In the genomic region with DNA sequence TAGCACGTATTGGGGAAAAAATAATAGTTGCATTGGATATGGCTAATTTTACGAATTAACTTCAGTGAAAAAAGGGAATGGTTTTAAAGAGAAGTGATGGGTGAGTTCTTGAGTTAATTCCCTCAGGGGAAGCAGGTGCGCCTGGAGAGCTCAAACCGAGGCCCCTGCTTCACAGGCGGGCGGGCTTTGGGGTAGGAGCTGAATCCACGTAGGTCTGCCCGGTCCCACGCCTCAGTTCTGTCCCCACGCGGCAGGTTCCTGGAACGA, we compare ENCODE assay signal across 1 cellular context.
TF ChIP-seq lines count a peak whose summit lies in the region.

No MANE protein-coding gene starts in this region.

TF ChIP-seq in HepG2, 621 proteins besides CTCF, POLR2A, EP300 and RAD21 (continued from another document):
- TF ChIP-seq, protein P1, sequence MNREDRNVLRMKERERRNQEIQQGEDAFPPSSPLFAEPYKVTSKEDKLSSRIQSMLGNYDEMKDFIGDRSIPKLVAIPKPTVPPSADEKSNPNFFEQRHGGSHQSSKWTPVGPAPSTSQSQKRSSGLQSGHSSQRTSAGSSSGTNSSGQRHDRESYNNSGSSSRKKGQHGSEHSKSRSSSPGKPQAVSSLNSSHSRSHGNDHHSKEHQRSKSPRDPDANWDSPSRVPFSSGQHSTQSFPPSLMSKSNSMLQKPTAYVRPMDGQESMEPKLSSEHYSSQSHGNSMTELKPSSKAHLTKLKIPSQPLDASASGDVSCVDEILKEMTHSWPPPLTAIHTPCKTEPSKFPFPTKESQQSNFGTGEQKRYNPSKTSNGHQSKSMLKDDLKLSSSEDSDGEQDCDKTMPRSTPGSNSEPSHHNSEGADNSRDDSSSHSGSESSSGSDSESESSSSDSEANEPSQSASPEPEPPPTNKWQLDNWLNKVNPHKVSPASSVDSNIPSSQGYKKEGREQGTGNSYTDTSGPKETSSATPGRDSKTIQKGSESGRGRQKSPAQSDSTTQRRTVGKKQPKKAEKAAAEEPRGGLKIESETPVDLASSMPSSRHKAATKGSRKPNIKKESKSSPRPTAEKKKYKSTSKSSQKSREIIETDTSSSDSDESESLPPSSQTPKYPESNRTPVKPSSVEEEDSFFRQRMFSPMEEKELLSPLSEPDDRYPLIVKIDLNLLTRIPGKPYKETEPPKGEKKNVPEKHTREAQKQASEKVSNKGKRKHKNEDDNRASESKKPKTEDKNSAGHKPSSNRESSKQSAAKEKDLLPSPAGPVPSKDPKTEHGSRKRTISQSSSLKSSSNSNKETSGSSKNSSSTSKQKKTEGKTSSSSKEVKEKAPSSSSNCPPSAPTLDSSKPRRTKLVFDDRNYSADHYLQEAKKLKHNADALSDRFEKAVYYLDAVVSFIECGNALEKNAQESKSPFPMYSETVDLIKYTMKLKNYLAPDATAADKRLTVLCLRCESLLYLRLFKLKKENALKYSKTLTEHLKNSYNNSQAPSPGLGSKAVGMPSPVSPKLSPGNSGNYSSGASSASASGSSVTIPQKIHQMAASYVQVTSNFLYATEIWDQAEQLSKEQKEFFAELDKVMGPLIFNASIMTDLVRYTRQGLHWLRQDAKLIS (CRISPR knock-in tag; IDR thresholded peaks at IDR 0.05), result no peak
- TF ChIP-seq RFXANK (CRISPR knock-in tag; IDR thresholded peaks at IDR 0.05) (no peak), ZNF224 (CRISPR knock-in tag; IDR thresholded peaks at IDR 0.05) (0 out of 2 replicates have a peak, but pooled peaks have one; percentile 19), ZEB1 (IDR thresholded peaks at IDR 0.05; ENCODE audit: insufficient replicate concordance, low read depth) (no peak), ZBTB49 (CRISPR knock-in tag; IDR thresholded peaks at IDR 0.05; ENCODE audit: borderline replicate concordance) (no peak), SNRNP70 (IDR thresholded peaks at IDR 0.05; ENCODE audit: low read depth, low read length) (no peak), JDP2 (CRISPR knock-in tag; IDR thresholded peaks at IDR 0.05; ENCODE audit: borderline replicate concordance) (no peak), CHD2 (IDR thresholded peaks at IDR 0.05; ENCODE audit: low read depth, low read length) (no peak), SALL2 (CRISPR knock-in tag; IDR thresholded peaks at IDR 0.05) (no peak), ZNF296 (CRISPR knock-in tag; conservative IDR thresholded peaks at IDR 0.05) (no peak), MAFF (IDR thresholded peaks at IDR 0.05; ENCODE audit: low read depth, low read length) (no peak), SMARCE1 (IDR thresholded peaks at IDR 0.05; ENCODE audit: borderline replicate concordance) (no peak), RFX3 (CRISPR knock-in tag; IDR thresholded peaks at IDR 0.05) (no peak), IKZF5 (CRISPR knock-in tag; IDR thresholded peaks at IDR 0.05) (0 out of 2 replicates have a peak, but pooled peaks have one; percentile 31), FOXP4 (CRISPR knock-in tag; IDR thresholded peaks at IDR 0.05) (no peak), ZNF558 (CRISPR knock-in tag; IDR thresholded peaks at IDR 0.05; ENCODE audit: borderline replicate concordance) (no peak), ZNF263 (CRISPR knock-in tag; IDR thresholded peaks at IDR 0.05) (no peak), U2AF1 (optimal IDR thresholded peaks at IDR 0.05; ENCODE audit: low read depth, low read length) (no peak), ZNF343 (CRISPR knock-in tag; IDR thresholded peaks at IDR 0.05) (no peak), SNAPC2 (CRISPR knock-in tag; IDR thresholded peaks at IDR 0.05) (no peak), PITX1 (CRISPR knock-in tag; IDR thresholded peaks at IDR 0.05) (no peak), ZNF616 (CRISPR knock-in tag; IDR thresholded peaks at IDR 0.05; ENCODE audit: low read depth) (no peak), ZNF713 (CRISPR knock-in tag; IDR thresholded peaks at IDR 0.05) (no peak), TBP (CRISPR knock-in tag; IDR thresholded peaks at IDR 0.05) (no peak), ZKSCAN8 (CRISPR knock-in tag; IDR thresholded peaks at IDR 0.05; ENCODE audit: borderline replicate concordance) (no peak), ZBTB7B (CRISPR knock-in tag; IDR thresholded peaks at IDR 0.05) (no peak), ZNF160 (CRISPR knock-in tag; IDR thresholded peaks at IDR 0.05) (no peak), U2AF2 (IDR thresholded peaks at IDR 0.05; ENCODE audit: low read depth, low read length) (no peak), FOXC1 (CRISPR knock-in tag; IDR thresholded peaks at IDR 0.05; ENCODE audit: borderline replicate concordance) (peak; percentile 60; the same call in 1 of the 2 replicates), ZNF136 (CRISPR knock-in tag; IDR thresholded peaks at IDR 0.05; ENCODE audit: low read depth) (0 out of 2 replicates have a peak, but pooled peaks have one; percentile 28)
- TF ChIP-seq, protein P2, sequence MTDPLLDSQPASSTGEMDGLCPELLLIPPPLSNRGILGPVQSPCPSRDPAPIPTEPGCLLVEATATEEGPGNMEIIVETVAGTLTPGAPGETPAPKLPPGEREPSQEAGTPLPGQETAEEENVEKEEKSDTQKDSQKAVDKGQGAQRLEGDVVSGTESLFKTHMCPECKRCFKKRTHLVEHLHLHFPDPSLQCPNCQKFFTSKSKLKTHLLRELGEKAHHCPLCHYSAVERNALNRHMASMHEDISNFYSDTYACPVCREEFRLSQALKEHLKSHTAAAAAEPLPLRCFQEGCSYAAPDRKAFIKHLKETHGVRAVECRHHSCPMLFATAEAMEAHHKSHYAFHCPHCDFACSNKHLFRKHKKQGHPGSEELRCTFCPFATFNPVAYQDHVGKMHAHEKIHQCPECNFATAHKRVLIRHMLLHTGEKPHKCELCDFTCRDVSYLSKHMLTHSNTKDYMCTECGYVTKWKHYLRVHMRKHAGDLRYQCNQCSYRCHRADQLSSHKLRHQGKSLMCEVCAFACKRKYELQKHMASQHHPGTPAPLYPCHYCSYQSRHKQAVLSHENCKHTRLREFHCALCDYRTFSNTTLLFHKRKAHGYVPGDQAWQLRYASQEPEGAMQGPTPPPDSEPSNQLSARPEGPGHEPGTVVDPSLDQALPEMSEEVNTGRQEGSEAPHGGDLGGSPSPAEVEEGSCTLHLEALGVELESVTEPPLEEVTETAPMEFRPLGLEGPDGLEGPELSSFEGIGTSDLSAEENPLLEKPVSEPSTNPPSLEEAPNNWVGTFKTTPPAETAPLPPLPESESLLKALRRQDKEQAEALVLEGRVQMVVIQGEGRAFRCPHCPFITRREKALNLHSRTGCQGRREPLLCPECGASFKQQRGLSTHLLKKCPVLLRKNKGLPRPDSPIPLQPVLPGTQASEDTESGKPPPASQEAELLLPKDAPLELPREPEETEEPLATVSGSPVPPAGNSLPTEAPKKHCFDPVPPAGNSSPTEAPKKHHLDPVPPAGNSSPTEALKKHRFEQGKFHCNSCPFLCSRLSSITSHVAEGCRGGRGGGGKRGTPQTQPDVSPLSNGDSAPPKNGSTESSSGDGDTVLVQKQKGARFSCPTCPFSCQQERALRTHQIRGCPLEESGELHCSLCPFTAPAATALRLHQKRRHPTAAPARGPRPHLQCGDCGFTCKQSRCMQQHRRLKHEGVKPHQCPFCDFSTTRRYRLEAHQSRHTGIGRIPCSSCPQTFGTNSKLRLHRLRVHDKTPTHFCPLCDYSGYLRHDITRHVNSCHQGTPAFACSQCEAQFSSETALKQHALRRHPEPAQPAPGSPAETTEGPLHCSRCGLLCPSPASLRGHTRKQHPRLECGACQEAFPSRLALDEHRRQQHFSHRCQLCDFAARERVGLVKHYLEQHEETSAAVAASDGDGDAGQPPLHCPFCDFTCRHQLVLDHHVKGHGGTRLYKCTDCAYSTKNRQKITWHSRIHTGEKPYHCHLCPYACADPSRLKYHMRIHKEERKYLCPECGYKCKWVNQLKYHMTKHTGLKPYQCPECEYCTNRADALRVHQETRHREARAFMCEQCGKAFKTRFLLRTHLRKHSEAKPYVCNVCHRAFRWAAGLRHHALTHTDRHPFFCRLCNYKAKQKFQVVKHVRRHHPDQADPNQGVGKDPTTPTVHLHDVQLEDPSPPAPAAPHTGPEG (CRISPR knock-in tag; IDR thresholded peaks at IDR 0.05), result no peak
- TF ChIP-seq, protein P3, sequence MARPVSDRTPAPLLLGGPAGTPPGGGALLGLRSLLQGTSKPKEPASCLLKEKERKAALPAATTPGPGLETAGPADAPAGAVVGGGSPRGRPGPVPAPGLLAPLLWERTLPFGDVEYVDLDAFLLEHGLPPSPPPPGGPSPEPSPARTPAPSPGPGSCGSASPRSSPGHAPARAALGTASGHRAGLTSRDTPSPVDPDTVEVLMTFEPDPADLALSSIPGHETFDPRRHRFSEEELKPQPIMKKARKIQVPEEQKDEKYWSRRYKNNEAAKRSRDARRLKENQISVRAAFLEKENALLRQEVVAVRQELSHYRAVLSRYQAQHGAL (CRISPR knock-in tag; IDR thresholded peaks at IDR 0.05; ENCODE audit: not compliant biosample characterization), result no peak
- TF ChIP-seq, protein P4, sequence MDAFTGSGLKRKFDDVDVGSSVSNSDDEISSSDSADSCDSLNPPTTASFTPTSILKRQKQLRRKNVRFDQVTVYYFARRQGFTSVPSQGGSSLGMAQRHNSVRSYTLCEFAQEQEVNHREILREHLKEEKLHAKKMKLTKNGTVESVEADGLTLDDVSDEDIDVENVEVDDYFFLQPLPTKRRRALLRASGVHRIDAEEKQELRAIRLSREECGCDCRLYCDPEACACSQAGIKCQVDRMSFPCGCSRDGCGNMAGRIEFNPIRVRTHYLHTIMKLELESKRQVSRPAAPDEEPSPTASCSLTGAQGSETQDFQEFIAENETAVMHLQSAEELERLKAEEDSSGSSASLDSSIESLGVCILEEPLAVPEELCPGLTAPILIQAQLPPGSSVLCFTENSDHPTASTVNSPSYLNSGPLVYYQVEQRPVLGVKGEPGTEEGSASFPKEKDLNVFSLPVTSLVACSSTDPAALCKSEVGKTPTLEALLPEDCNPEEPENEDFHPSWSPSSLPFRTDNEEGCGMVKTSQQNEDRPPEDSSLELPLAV (CRISPR knock-in tag; conservative IDR thresholded peaks at IDR 0.05; ENCODE audit: low read depth), result no peak
- TF ChIP-seq, protein P5, sequence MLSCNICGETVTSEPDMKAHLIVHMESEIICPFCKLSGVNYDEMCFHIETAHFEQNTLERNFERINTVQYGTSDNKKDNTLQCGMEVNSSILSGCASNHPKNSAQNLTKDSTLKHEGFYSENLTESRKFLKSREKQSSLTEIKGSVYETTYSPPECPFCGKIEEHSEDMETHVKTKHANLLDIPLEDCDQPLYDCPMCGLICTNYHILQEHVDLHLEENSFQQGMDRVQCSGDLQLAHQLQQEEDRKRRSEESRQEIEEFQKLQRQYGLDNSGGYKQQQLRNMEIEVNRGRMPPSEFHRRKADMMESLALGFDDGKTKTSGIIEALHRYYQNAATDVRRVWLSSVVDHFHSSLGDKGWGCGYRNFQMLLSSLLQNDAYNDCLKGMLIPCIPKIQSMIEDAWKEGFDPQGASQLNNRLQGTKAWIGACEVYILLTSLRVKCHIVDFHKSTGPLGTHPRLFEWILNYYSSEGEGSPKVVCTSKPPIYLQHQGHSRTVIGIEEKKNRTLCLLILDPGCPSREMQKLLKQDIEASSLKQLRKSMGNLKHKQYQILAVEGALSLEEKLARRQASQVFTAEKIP (CRISPR knock-in tag; IDR thresholded peaks at IDR 0.05; ENCODE audit: borderline replicate concordance), result no peak
- TF ChIP-seq, protein P6, sequence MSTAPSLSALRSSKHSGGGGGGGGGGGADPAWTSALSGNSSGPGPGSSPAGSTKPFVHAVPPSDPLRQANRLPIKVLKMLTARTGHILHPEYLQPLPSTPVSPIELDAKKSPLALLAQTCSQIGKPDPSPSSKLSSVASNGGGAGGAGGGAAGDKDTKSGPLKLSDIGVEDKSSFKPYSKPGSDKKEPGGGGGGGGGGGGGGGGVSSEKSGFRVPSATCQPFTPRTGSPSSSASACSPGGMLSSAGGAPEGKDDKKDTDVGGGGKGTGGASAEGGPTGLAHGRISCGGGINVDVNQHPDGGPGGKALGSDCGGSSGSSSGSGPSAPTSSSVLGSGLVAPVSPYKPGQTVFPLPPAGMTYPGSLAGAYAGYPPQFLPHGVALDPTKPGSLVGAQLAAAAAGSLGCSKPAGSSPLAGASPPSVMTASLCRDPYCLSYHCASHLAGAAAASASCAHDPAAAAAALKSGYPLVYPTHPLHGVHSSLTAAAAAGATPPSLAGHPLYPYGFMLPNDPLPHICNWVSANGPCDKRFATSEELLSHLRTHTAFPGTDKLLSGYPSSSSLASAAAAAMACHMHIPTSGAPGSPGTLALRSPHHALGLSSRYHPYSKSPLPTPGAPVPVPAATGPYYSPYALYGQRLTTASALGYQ (CRISPR knock-in tag; IDR thresholded peaks at IDR 0.05), result no peak
- TF ChIP-seq, protein P7, sequence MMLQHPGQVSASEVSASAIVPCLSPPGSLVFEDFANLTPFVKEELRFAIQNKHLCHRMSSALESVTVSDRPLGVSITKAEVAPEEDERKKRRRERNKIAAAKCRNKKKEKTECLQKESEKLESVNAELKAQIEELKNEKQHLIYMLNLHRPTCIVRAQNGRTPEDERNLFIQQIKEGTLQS (CRISPR knock-in tag; IDR thresholded peaks at IDR 0.05), result no peak
